15 cellular contexts compared by ENCODE assay signal in genomic region chr9:18756712-18757125, GRCh38.
DNase-seq lines count a peak whose midpoint lies in the region; ATAC-seq and TF ChIP-seq lines count a peak whose summit lies in the region.
"Had no signal": no experiment of that assay in that cellular context is flagged by ENCODE, and none has a peak within 500 bp of the region (broad histone marks: within the 10 kb centered on the region; RNA-seq: fewer than 3 reads in every experiment).

No MANE protein-coding gene starts in this region.

- no peak for TF ChIP-seq CTCF in MM.1S (IDR thresholded peaks at IDR 0.05; ENCODE audit: low read length)

- no peak overlapping the region for H3K9ac ChIP-seq in MM.1S (ENCODE audit: low read length)

- H4K20me1 ChIP-seq in MM.1S (ENCODE audit: insufficient read depth, low read length) = no peaks in the 10 kb centered on the region

- H3K9me3 Mint-ChIP-seq in stimulated activated effector memory CD8-positive, alpha-beta T cell treated with anti-CD3 and anti-CD28 coated beads, Interleukin-12 subunit alpha, Interleukin-12 subunit beta, amount 100 ng/mL, for 72 hours = no peaks in the 10 kb centered on the region
- H3K9me3 Mint-ChIP-seq: activated B cell treated with CpG ODN at 0.5 μM for 24 hours; activated naive CD4-positive, alpha-beta T cell treated with anti-CD3 and anti-CD28 coated beads, Interleukin-2, amount 50 U/mL, for 72 hours; naive thymus-derived CD4-positive, alpha-beta T cell had no signal

- H3K36me3 ChIP-seq in MM.1S (replicated peaks; ENCODE audit: insufficient read depth, low read length) = no peaks in the 10 kb centered on the region
- H3K36me3 ChIP-seq: left ventricle myocardium inferior had no signal

- H3K4me3 Mint-ChIP-seq in stimulated activated effector memory CD8-positive, alpha-beta T cell treated with anti-CD3 and anti-CD28 coated beads, Interleukin-12 subunit alpha, Interleukin-12 subunit beta, amount 100 ng/mL, for 72 hours = no peak overlapping the region
- H3K4me3 Mint-ChIP-seq: activated B cell treated with CpG ODN at 0.5 μM for 24 hours; naive thymus-derived CD4-positive, alpha-beta T cell had no signal

- peak; percentile 50 for DNase-seq in DMS53 (lab: John Stamatoyannopoulos, UW)
- peak; percentile 84 for DNase-seq in NCI-H748 (lab: John Stamatoyannopoulos, UW; ENCODE audit: unreplicated experiment)
- DNase-seq in MM.1S = no peak
- no peak for DNase-seq in stimulated activated effector memory CD8-positive, alpha-beta T cell treated with anti-CD3 and anti-CD28 coated beads, Interleukin-12 subunit alpha, Interleukin-12 subunit beta, amount 100 ng/mL, for 72 hours (ENCODE audit: low spot score in 2 of 2)
- no peak for DNase-seq in retina
- DNase-seq: activated B cell treated with CpG ODN at 0.5 μM for 24 hours; cerebellar nuclear complex; hippocampal formation; left ventricle myocardium inferior; naive thymus-derived CD4-positive, alpha-beta T cell had no signal

- no peaks in the 10 kb centered on the region for H3K9me3 ChIP-seq in MM.1S (replicated peaks; ENCODE audit: insufficient read depth, low read length)
- H3K9me3 ChIP-seq: left ventricle myocardium inferior had no signal

- H3K4me1 Mint-ChIP-seq in stimulated activated effector memory CD8-positive, alpha-beta T cell treated with anti-CD3 and anti-CD28 coated beads, Interleukin-12 subunit alpha, Interleukin-12 subunit beta, amount 100 ng/mL, for 72 hours = no peaks in the 10 kb centered on the region
- H3K4me1 Mint-ChIP-seq: activated B cell treated with CpG ODN at 0.5 μM for 24 hours; naive thymus-derived CD4-positive, alpha-beta T cell had no signal

- H3K79me2 ChIP-seq in MM.1S (ENCODE audit: low read length) = no peaks in the 10 kb centered on the region

- H3K4me2 ChIP-seq in MM.1S (ENCODE audit: low read depth, low read length) = no peak overlapping the region

- no peak overlapping the region for H2AFZ ChIP-seq in MM.1S (ENCODE audit: low read length)

- H3K9me2 ChIP-seq in MM.1S (replicated peaks; ENCODE audit: insufficient read depth, low read length) = no peaks in the 10 kb centered on the region

- H3K4me3 ChIP-seq in MM.1S (ENCODE audit: low read length) = no peak overlapping the region
- H3K4me3 ChIP-seq: left ventricle myocardium inferior had no signal

- H3F3A ChIP-seq in MM.1S (ENCODE audit: insufficient read depth, low read length) = no peaks in the 10 kb centered on the region

- no peaks in the 10 kb centered on the region for H3K27me3 ChIP-seq in MM.1S (replicated peaks; ENCODE audit: insufficient read depth, low read length)

- ATAC-seq in GM19351 (IDR thresholded peaks at IDR 0.05; ENCODE audit: unreplicated experiment) = peak; percentile 60
- ATAC-seq in HG03025 (IDR thresholded peaks at IDR 0.05; ENCODE audit: low FRiP score, unreplicated experiment) = peak; percentile 67
- no peak for ATAC-seq in stimulated activated effector memory CD8-positive, alpha-beta T cell treated with anti-CD3 and anti-CD28 coated beads, Interleukin-12 subunit alpha, Interleukin-12 subunit beta, amount 100 ng/mL, for 72 hours
- ATAC-seq in HG03354 (IDR thresholded peaks at IDR 0.05; ENCODE audit: poor library complexity, severe bottlenecking, unreplicated experiment) = no peak
- ATAC-seq: activated naive CD4-positive, alpha-beta T cell treated with anti-CD3 and anti-CD28 coated beads, Interleukin-2, amount 50 U/mL, for 72 hours; HCT116 had no signal

- no peaks in the 10 kb centered on the region for H3K4me1 ChIP-seq in MM.1S (ENCODE audit: low read length)
- H3K4me1 ChIP-seq: left ventricle myocardium inferior had no signal

- H3K27ac ChIP-seq in MM.1S (ENCODE audit: low read length) = no peak overlapping the region
- H3K27ac ChIP-seq: left ventricle myocardium inferior had no signal

- H3K27ac Mint-ChIP-seq in stimulated activated effector memory CD8-positive, alpha-beta T cell treated with anti-CD3 and anti-CD28 coated beads, Interleukin-12 subunit alpha, Interleukin-12 subunit beta, amount 100 ng/mL, for 72 hours = no peak overlapping the region
- H3K27ac Mint-ChIP-seq: activated B cell treated with CpG ODN at 0.5 μM for 24 hours; activated naive CD4-positive, alpha-beta T cell treated with anti-CD3 and anti-CD28 coated beads, Interleukin-2, amount 50 U/mL, for 72 hours; naive thymus-derived CD4-positive, alpha-beta T cell had no signal

- H3K36me3 Mint-ChIP-seq in stimulated activated effector memory CD8-positive, alpha-beta T cell treated with anti-CD3 and anti-CD28 coated beads, Interleukin-12 subunit alpha, Interleukin-12 subunit beta, amount 100 ng/mL, for 72 hours = no peaks in the 10 kb centered on the region
- H3K36me3 Mint-ChIP-seq: activated naive CD4-positive, alpha-beta T cell treated with anti-CD3 and anti-CD28 coated beads, Interleukin-2, amount 50 U/mL, for 72 hours; naive thymus-derived CD4-positive, alpha-beta T cell had no signal

Comparison
In these comparisons a context has a peak if more than half of its experiments do, and no peak if none do; other contexts are left out.
1. DNase-seq: peak in DMS53 (single experiment) and NCI-H748 (single experiment); none in MM.1S (single experiment), stimulated activated effector memory CD8-positive, alpha-beta T cell treated with anti-CD3 and anti-CD28 coated beads, Interleukin-12 subunit alpha, Interleukin-12 subunit beta, amount 100 ng/mL, for 72 hours (0 of 2) and retina (single experiment).
2. ATAC-seq: peak in GM19351 (single experiment) and HG03025 (single experiment); none in stimulated activated effector memory CD8-positive, alpha-beta T cell treated with anti-CD3 and anti-CD28 coated beads, Interleukin-12 subunit alpha, Interleukin-12 subunit beta, amount 100 ng/mL, for 72 hours (single experiment) and HG03354 (single experiment).